ENCODE assay signal across 29 cellular contexts in genomic region chr17:76159157-76159556, GRCh38. TPM values are rescaled to one million over a fixed set of nuclear protein-coding genes. Genes with fewer than 3 reads are reported as not detected.
"Had no signal": no experiment of that assay in that cellular context is flagged by ENCODE, and none has a peak within 500 bp of the region (broad histone marks: within the 10 kb centered on the region; RNA-seq: fewer than 3 reads in every experiment).

No MANE protein-coding gene starts in this region.

- DNase-seq: activated CD4-positive, alpha-beta T cell treated with anti-CD3 and anti-CD28 coated beads for 36 hours; activated CD4-positive, alpha-beta T cell treated with anti-CD3 and anti-CD28 coated beads, Interleukin-2, amount 50 U/mL, for 48 hours; activated CD4-positive, CD25-positive, alpha-beta regulatory T cell; activated CD8-positive, alpha-beta memory T cell treated with anti-CD3 and anti-CD28 coated beads for 24 hours; activated naive CD4-positive, alpha-beta T cell treated with anti-CD3 and anti-CD28 coated beads for 36 hours; activated T-cell treated with anti-CD3 and anti-CD28 coated beads, Interleukin-2, amount 50 U/mL, for 4 hours; central memory CD4-positive, alpha-beta T cell; endodermal cell; foreskin fibroblast; hippocampal formation; kidney; left colon; mammary epithelial cell; naive thymus-derived CD8-positive, alpha-beta T cell; ovary; psoas muscle; sigmoid colon; small intestine; stimulated activated CD4-positive, alpha-beta T cell treated with anti-CD3 and anti-CD28 coated beads, Interleukin-4, amount 100 ng/mL, for 24 hours; T-helper 1 cell; trophoblast cell; uterus had no signal

- H3K9me3 Mint-ChIP-seq: activated naive CD4-positive, alpha-beta T cell treated with anti-CD3 and anti-CD28 coated beads for 36 hours; activated T-cell treated with anti-CD3 and anti-CD28 coated beads, Interleukin-2, amount 50 U/mL, for 4 hours; endodermal cell; naive thymus-derived CD8-positive, alpha-beta T cell; stimulated activated effector memory CD8-positive, alpha-beta T cell treated with anti-CD3 and anti-CD28 coated beads, Interleukin-12 subunit alpha, Interleukin-12 subunit beta, amount 100 ng/mL, for 72 hours; stimulated activated naive CD8-positive, alpha-beta T cell treated with anti-CD3 and anti-CD28 coated beads, Interleukin-15, Interleukin-2, amounts not matched to agents 100 ng/mL and 50 ng/mL, for 24 hours had no signal

- H3K27me3 ChIP-seq: breast epithelium, ovary, sigmoid colon, uterus had no signal

- H3K36me3 ChIP-seq: breast epithelium, ovary, thoracic aorta, uterus had no signal

- H3K27ac ChIP-seq: breast epithelium, ovary, psoas muscle, sigmoid colon, thoracic aorta, uterus had no signal

- H3K27me3 Mint-ChIP-seq: activated CD4-positive, alpha-beta T cell treated with anti-CD3 and anti-CD28 coated beads for 36 hours; naive thymus-derived CD8-positive, alpha-beta T cell; stimulated activated naive CD8-positive, alpha-beta T cell treated with anti-CD3 and anti-CD28 coated beads, Interleukin-15, Interleukin-2, amounts not matched to agents 100 ng/mL and 50 ng/mL, for 24 hours had no signal

- H3K4me3 ChIP-seq: breast epithelium, ovary, psoas muscle, sigmoid colon, thoracic aorta, uterus had no signal

- H3K4me1 ChIP-seq: breast epithelium, sigmoid colon, uterus had no signal

- H3K4me3 Mint-ChIP-seq: activated CD4-positive, alpha-beta T cell treated with anti-CD3 and anti-CD28 coated beads for 36 hours; activated naive CD4-positive, alpha-beta T cell treated with anti-CD3 and anti-CD28 coated beads for 36 hours; activated T-cell treated with anti-CD3 and anti-CD28 coated beads, Interleukin-2, amount 50 U/mL, for 4 hours; endodermal cell; naive thymus-derived CD8-positive, alpha-beta T cell; stimulated activated effector memory CD8-positive, alpha-beta T cell treated with anti-CD3 and anti-CD28 coated beads, Interleukin-12 subunit alpha, Interleukin-12 subunit beta, amount 100 ng/mL, for 72 hours; stimulated activated naive CD8-positive, alpha-beta T cell treated with anti-CD3 and anti-CD28 coated beads, Interleukin-15, Interleukin-2, amounts not matched to agents 100 ng/mL and 50 ng/mL, for 24 hours had no signal

- ATAC-seq: activated CD4-positive, alpha-beta T cell treated with anti-CD3 and anti-CD28 coated beads for 36 hours; activated T-cell treated with anti-CD3 and anti-CD28 coated beads, Interleukin-2, amount 50 U/mL, for 4 hours; esophagus mucosa; left colon; naive thymus-derived CD8-positive, alpha-beta T cell; psoas muscle; stimulated activated effector memory CD8-positive, alpha-beta T cell treated with anti-CD3 and anti-CD28 coated beads, Interleukin-12 subunit alpha, Interleukin-12 subunit beta, amount 100 ng/mL, for 72 hours had no signal

- H3K4me1 Mint-ChIP-seq: stimulated activated effector memory CD8-positive, alpha-beta T cell treated with anti-CD3 and anti-CD28 coated beads, Interleukin-12 subunit alpha, Interleukin-12 subunit beta, amount 100 ng/mL, for 72 hours had no signal

- H3K27ac Mint-ChIP-seq: activated CD4-positive, alpha-beta T cell treated with anti-CD3 and anti-CD28 coated beads for 36 hours; activated naive CD4-positive, alpha-beta T cell treated with anti-CD3 and anti-CD28 coated beads for 36 hours; endodermal cell; stimulated activated naive CD8-positive, alpha-beta T cell treated with anti-CD3 and anti-CD28 coated beads, Interleukin-15, Interleukin-2, amounts not matched to agents 100 ng/mL and 50 ng/mL, for 24 hours had no signal

RNA-seq across cellular contexts. Expression of gene FOXJ1, which starts 18.1 kb away (rescaled TPM):
- total RNA-seq: esophagus mucosa, mammary epithelial cell, subcutaneous adipose tissue, thoracic aorta had no signal
- polyA plus RNA-seq: liver, mammary epithelial cell had no signal
